Comparison of ENCODE assay signal across 1 cellular context in the genomic region with DNA sequence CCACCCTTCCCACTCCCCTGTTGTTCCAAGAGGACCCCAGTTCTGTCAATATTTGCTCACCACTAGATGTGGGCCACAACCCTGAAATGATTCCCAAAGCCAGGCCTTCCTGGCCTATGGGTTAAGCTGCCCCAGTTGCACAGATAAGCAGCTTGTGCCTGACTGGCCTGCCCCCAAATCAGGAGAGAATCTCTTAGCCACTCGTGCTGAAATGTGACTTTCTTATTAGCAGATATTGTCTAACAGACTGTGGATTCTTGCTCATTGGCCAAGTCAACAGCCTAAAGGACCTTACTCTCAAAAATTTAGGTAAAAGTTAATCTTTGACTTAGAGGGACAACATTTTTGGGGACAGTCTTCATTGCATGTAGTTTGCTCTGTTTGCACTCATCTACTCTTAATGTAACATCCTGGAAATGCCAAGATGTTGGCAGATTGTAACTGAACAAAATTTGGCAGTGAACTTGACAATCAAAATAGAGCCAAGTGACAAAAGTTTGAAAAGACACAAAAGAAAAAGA.
A peak's percentile ranks its signal among the peaks of the same experiment; 100 is the strongest.
TF ChIP-seq lines count a peak whose summit lies in the region.

No MANE protein-coding gene starts in this region.

TF ChIP-seq in HepG2, 621 proteins besides CTCF, POLR2A, EP300 and RAD21 (continued from another document and continues in another):
- TF ChIP-seq NFE2L1 (CRISPR knock-in tag; IDR thresholded peaks at IDR 0.05; ENCODE audit: borderline replicate concordance) (no peak), ZBTB20 (CRISPR knock-in tag; IDR thresholded peaks at IDR 0.05; ENCODE audit: borderline replicate concordance, low read depth) (peak; percentile 21; the same call in 1 of the 2 replicates), GATAD2A (CRISPR knock-in tag; IDR thresholded peaks at IDR 0.05) (peak; percentile 70; the same call in 1 of the 2 replicates), MYNN (CRISPR knock-in tag; IDR thresholded peaks at IDR 0.05; ENCODE audit: low read depth) (no peak), ZMAT5 (CRISPR knock-in tag; IDR thresholded peaks at IDR 0.05; ENCODE audit: borderline replicate concordance, low read depth) (no peak), XRCC5 (optimal IDR thresholded peaks at IDR 0.05; ENCODE audit: low read length) (peak; percentile 63), TRAFD1 (CRISPR knock-in tag; IDR thresholded peaks at IDR 0.05; ENCODE audit: borderline replicate concordance) (no peak), FOSL1 (CRISPR knock-in tag; IDR thresholded peaks at IDR 0.05; ENCODE audit: borderline replicate concordance) (no peak), ZNF556 (CRISPR knock-in tag; IDR thresholded peaks at IDR 0.05; ENCODE audit: borderline replicate concordance) (peak; percentile 54; the same call in 1 of the 2 replicates), MED8 (CRISPR knock-in tag; IDR thresholded peaks at IDR 0.05; ENCODE audit: insufficient replicate concordance) (peak; percentile 39), ZFP62 (CRISPR knock-in tag; IDR thresholded peaks at IDR 0.05) (no peak), MTA3 (CRISPR knock-in tag; IDR thresholded peaks at IDR 0.05) (no peak), TBX2 (CRISPR knock-in tag; IDR thresholded peaks at IDR 0.05; ENCODE audit: borderline replicate concordance) (peak; percentile 89; the same call in 1 of the 2 replicates), ZNF614 (CRISPR knock-in tag; IDR thresholded peaks at IDR 0.05; ENCODE audit: borderline replicate concordance) (peak; percentile 92), PITX1 (CRISPR knock-in tag; IDR thresholded peaks at IDR 0.05) (peak; percentile 95), PAWR (CRISPR knock-in tag; IDR thresholded peaks at IDR 0.05; ENCODE audit: borderline replicate concordance) (no peak), MIXL1 (CRISPR knock-in tag; IDR thresholded peaks at IDR 0.05) (peak; percentile 84), ZNF780A (CRISPR knock-in tag; IDR thresholded peaks at IDR 0.05) (no peak), ZMAT3 (CRISPR knock-in tag; conservative IDR thresholded peaks at IDR 0.05) (no peak), GTF3A (CRISPR knock-in tag; conservative IDR thresholded peaks at IDR 0.05) (no peak), NFKBIZ (CRISPR knock-in tag; IDR thresholded peaks at IDR 0.05) (no peak; the same call in 1 of the 2 replicates), ZSCAN22 (CRISPR knock-in tag; IDR thresholded peaks at IDR 0.05) (no peak), JARID2 (CRISPR knock-in tag; IDR thresholded peaks at IDR 0.05; ENCODE audit: insufficient replicate concordance) (no peak), ZNF460 (CRISPR knock-in tag; IDR thresholded peaks at IDR 0.05; ENCODE audit: borderline replicate concordance) (no peak; the same call in 1 of the 2 replicates), ZNF589 (CRISPR knock-in tag; conservative IDR thresholded peaks at IDR 0.05) (no peak), SMARCE1 (IDR thresholded peaks at IDR 0.05; ENCODE audit: borderline replicate concordance) (no peak), CREBL2 (CRISPR knock-in tag; IDR thresholded peaks at IDR 0.05; ENCODE audit: borderline replicate concordance) (no peak), HNF4G (IDR thresholded peaks at IDR 0.05; ENCODE audit: borderline replicate concordance, low read depth, low read length) (peak; percentile 35; the same call in 1 of the 2 replicates), HNF4G (CRISPR knock-in tag; IDR thresholded peaks at IDR 0.05; ENCODE audit: borderline replicate concordance, low read depth) (no peak; the same call in 1 of the 2 replicates), THAP8 (CRISPR knock-in tag; IDR thresholded peaks at IDR 0.05; ENCODE audit: borderline replicate concordance) (no peak), AHR (CRISPR knock-in tag; IDR thresholded peaks at IDR 0.05) (no peak), IRF1 (CRISPR knock-in tag; IDR thresholded peaks at IDR 0.05; ENCODE audit: low read depth) (no peak), ELF4 (CRISPR knock-in tag; IDR thresholded peaks at IDR 0.05; ENCODE audit: borderline replicate concordance) (no peak), ZNF562 (CRISPR knock-in tag; IDR thresholded peaks at IDR 0.05; ENCODE audit: borderline replicate concordance) (no peak), ZNF101 (CRISPR knock-in tag; IDR thresholded peaks at IDR 0.05; ENCODE audit: borderline replicate concordance, low read depth) (peak; percentile 99), ZBTB37 (CRISPR knock-in tag; IDR thresholded peaks at IDR 0.05) (no peak), PTBP1 (IDR thresholded peaks at IDR 0.05; ENCODE audit: low read depth, low read length, poor library complexity, severe bottlenecking) (no peak), MZF1 (CRISPR knock-in tag; IDR thresholded peaks at IDR 0.05; ENCODE audit: borderline replicate concordance) (no peak)
- TF ChIP-seq, protein P1, sequence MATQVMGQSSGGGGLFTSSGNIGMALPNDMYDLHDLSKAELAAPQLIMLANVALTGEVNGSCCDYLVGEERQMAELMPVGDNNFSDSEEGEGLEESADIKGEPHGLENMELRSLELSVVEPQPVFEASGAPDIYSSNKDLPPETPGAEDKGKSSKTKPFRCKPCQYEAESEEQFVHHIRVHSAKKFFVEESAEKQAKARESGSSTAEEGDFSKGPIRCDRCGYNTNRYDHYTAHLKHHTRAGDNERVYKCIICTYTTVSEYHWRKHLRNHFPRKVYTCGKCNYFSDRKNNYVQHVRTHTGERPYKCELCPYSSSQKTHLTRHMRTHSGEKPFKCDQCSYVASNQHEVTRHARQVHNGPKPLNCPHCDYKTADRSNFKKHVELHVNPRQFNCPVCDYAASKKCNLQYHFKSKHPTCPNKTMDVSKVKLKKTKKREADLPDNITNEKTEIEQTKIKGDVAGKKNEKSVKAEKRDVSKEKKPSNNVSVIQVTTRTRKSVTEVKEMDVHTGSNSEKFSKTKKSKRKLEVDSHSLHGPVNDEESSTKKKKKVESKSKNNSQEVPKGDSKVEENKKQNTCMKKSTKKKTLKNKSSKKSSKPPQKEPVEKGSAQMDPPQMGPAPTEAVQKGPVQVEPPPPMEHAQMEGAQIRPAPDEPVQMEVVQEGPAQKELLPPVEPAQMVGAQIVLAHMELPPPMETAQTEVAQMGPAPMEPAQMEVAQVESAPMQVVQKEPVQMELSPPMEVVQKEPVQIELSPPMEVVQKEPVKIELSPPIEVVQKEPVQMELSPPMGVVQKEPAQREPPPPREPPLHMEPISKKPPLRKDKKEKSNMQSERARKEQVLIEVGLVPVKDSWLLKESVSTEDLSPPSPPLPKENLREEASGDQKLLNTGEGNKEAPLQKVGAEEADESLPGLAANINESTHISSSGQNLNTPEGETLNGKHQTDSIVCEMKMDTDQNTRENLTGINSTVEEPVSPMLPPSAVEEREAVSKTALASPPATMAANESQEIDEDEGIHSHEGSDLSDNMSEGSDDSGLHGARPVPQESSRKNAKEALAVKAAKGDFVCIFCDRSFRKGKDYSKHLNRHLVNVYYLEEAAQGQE (IDR thresholded peaks at IDR 0.05; ENCODE audit: borderline replicate concordance in 1 of 2, low read depth in 1 of 2, low read length in 2 of 2) = peak in 1 of 2 experiments; percentile 40; a peak in 1 of 4 replicates
- TF ChIP-seq, protein P2, sequence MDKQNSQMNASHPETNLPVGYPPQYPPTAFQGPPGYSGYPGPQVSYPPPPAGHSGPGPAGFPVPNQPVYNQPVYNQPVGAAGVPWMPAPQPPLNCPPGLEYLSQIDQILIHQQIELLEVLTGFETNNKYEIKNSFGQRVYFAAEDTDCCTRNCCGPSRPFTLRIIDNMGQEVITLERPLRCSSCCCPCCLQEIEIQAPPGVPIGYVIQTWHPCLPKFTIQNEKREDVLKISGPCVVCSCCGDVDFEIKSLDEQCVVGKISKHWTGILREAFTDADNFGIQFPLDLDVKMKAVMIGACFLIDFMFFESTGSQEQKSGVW (CRISPR knock-in tag; IDR thresholded peaks at IDR 0.05; ENCODE audit: borderline replicate concordance) = no peak
- TF ChIP-seq, protein P3, sequence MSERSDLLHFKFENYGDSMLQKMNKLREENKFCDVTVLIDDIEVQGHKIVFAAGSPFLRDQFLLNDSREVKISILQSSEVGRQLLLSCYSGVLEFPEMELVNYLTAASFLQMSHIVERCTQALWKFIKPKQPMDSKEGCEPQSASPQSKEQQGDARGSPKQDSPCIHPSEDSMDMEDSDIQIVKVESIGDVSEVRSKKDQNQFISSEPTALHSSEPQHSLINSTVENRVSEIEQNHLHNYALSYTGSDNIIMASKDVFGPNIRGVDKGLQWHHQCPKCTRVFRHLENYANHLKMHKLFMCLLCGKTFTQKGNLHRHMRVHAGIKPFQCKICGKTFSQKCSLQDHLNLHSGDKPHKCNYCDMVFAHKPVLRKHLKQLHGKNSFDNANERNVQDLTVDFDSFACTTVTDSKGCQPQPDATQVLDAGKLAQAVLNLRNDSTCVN (CRISPR knock-in tag; IDR thresholded peaks at IDR 0.05; ENCODE audit: borderline replicate concordance) = no peak
- TF ChIP-seq, protein P4, sequence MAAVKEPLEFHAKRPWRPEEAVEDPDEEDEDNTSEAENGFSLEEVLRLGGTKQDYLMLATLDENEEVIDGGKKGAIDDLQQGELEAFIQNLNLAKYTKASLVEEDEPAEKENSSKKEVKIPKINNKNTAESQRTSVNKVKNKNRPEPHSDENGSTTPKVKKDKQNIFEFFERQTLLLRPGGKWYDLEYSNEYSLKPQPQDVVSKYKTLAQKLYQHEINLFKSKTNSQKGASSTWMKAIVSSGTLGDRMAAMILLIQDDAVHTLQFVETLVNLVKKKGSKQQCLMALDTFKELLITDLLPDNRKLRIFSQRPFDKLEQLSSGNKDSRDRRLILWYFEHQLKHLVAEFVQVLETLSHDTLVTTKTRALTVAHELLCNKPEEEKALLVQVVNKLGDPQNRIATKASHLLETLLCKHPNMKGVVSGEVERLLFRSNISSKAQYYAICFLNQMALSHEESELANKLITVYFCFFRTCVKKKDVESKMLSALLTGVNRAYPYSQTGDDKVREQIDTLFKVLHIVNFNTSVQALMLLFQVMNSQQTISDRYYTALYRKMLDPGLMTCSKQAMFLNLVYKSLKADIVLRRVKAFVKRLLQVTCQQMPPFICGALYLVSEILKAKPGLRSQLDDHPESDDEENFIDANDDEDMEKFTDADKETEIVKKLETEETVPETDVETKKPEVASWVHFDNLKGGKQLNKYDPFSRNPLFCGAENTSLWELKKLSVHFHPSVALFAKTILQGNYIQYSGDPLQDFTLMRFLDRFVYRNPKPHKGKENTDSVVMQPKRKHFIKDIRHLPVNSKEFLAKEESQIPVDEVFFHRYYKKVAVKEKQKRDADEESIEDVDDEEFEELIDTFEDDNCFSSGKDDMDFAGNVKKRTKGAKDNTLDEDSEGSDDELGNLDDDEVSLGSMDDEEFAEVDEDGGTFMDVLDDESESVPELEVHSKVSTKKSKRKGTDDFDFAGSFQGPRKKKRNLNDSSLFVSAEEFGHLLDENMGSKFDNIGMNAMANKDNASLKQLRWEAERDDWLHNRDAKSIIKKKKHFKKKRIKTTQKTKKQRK (IDR thresholded peaks at IDR 0.05; ENCODE audit: low read length) = no peak
- TF ChIP-seq, protein P5, sequence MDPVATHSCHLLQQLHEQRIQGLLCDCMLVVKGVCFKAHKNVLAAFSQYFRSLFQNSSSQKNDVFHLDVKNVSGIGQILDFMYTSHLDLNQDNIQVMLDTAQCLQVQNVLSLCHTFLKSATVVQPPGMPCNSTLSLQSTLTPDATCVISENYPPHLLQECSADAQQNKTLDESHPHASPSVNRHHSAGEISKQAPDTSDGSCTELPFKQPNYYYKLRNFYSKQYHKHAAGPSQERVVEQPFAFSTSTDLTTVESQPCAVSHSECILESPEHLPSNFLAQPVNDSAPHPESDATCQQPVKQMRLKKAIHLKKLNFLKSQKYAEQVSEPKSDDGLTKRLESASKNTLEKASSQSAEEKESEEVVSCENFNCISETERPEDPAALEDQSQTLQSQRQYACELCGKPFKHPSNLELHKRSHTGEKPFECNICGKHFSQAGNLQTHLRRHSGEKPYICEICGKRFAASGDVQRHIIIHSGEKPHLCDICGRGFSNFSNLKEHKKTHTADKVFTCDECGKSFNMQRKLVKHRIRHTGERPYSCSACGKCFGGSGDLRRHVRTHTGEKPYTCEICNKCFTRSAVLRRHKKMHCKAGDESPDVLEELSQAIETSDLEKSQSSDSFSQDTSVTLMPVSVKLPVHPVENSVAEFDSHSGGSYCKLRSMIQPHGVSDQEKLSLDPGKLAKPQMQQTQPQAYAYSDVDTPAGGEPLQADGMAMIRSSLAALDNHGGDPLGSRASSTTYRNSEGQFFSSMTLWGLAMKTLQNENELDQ (CRISPR knock-in tag; IDR thresholded peaks at IDR 0.05; ENCODE audit: borderline replicate concordance) = no peak
